In the genomic region with DNA sequence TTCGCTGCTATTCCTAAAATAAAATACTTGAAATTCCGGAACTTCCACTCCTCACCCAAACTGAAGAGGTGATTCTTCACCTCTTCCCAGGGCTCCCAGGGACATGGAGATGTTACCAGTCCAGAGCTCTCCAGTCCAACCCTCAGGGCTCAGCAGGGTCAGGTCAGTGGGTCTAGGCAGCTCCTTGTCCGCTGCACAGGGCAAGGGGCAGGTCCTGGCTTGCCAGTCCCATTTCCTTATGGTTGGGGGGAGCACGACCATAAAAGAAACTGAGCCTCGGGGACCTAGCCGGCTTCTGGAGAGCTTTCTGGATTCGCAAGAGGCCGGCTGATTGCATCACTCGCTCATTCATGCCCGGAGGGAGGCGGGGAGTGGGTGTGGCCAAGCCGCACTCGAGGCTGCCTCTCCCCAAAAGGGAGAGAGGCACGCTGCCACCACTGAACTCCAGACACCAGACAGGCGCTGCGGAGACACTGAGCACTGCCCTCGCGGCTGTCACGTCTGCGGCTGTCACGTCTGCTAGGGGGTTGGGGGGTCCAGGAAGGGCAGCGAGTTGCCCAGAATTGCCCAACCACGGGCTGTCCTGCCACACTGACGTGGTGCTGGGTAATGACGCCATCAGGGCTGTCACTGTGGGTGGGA, we compare ENCODE assay signal across 8 cellular contexts. TPM values are rescaled to one million over a fixed set of nuclear protein-coding genes. Genes with fewer than 3 reads are reported as not detected.
A peak's percentile ranks its signal among the peaks of the same experiment; 100 is the strongest.
DNase-seq lines count a peak whose midpoint lies in the region; ATAC-seq lines count a peak whose summit lies in the region.

No MANE protein-coding gene starts in this region.

- no peak overlapping the region for H4K5ac ChIP-seq in mesendoderm (ENCODE audit: low read length)

- H3K56ac ChIP-seq in mesendoderm (ENCODE audit: low read length): peak overlapping the region; percentile 94

- no peak overlapping the region for H3K23ac ChIP-seq in mesendoderm (ENCODE audit: low read length)

- H2BK120ac ChIP-seq in mesendoderm (ENCODE audit: low read depth, low read length): peak overlapping the region; percentile 90

- H3K79me2 ChIP-seq in mesendoderm (ENCODE audit: control insufficient read depth, insufficient read depth, low read length): peaks cover 86% of the 10 kb centered on the region

- peak overlapping the region; percentile 35 for H3K4me3 ChIP-seq in effector memory CD4-positive, alpha-beta T cell (ENCODE audit: insufficient read depth, low read depth, low read length, poor library complexity, severe bottlenecking)
- no peak overlapping the region for H3K4me3 ChIP-seq in mesendoderm (ENCODE audit: low read length)

- peak overlapping the region; percentile 87 for H3K27ac Mint-ChIP-seq in activated CD8-positive, alpha-beta memory T cell treated with anti-CD3 and anti-CD28 coated beads, Interleukin-2, amount 10 ng/mL, durations not matched to agents 7 days and 5 days

- peak overlapping the region; percentile 96 for H3K4ac ChIP-seq in mesendoderm (ENCODE audit: low read depth, low read length)

- no peaks in the 10 kb centered on the region for H3K27me3 Mint-ChIP-seq in activated CD8-positive, alpha-beta memory T cell treated with anti-CD3 and anti-CD28 coated beads, Interleukin-2, amount 10 ng/mL, durations not matched to agents 7 days and 5 days

- peaks cover 12% of the 10 kb centered on the region for H3K36me3 ChIP-seq in effector memory CD4-positive, alpha-beta T cell (ENCODE audit: control insufficient read depth, insufficient read depth, low read length)
- H3K36me3 ChIP-seq in mesendoderm (ENCODE audit: control insufficient read depth, insufficient read depth, low read length): peaks cover 13% of the 10 kb centered on the region

- H2BK15ac ChIP-seq in mesendoderm (replicated peaks; ENCODE audit: low read depth): no peak overlapping the region

- H3K9me3 Mint-ChIP-seq in activated CD8-positive, alpha-beta memory T cell treated with anti-CD3 and anti-CD28 coated beads, Interleukin-2, amount 10 ng/mL, durations not matched to agents 7 days and 5 days (ENCODE audit: low read depth): no peaks in the 10 kb centered on the region

- H3K4me2 ChIP-seq in mesendoderm (ENCODE audit: low read length): no peak overlapping the region

- H3K4me1 ChIP-seq in effector memory CD4-positive, alpha-beta T cell (ENCODE audit: control insufficient read depth, insufficient read depth, low read length, poor library complexity, severe bottlenecking): peaks cover 33% of the 10 kb centered on the region
- peaks cover 10% of the 10 kb centered on the region for H3K4me1 ChIP-seq in mesendoderm (ENCODE audit: control insufficient read depth, low read depth, low read length)

- no CpG with 5 or more reads among the region's 25 CpGs for WGBS in mesendoderm (ENCODE audit: extremely low coverage, insufficient coverage, low lambda C conversion rate)

- DNase-seq in GM04504 (ENCODE audit: low read depth) (peak; percentile 83), NOMO-1 treated with DMSO at 0.1 percent for 48 hours (lab: John Stamatoyannopoulos, UW; ENCODE audit: unreplicated experiment) (peak; percentile 81), mesendoderm (peak; percentile 96), NK-92 (lab: John Stamatoyannopoulos, UW; ENCODE audit: unreplicated experiment) (no peak)
- DNase-seq in activated CD8-positive, alpha-beta memory T cell treated with anti-CD3 and anti-CD28 coated beads, Interleukin-2, amount 10 ng/mL, durations not matched to agents 7 days and 5 days: peak; percentile 92
- DNase-seq in effector memory CD4-positive, alpha-beta T cell: peak; percentile 77 to 89 (median 89)
- peak; percentile 55 for DNase-seq in stimulated activated CD8-positive, alpha-beta memory T cell treated with anti-CD3 and anti-CD28 coated beads, Interleukin-15, amount 100 ng/mL, for 24 hours (ENCODE audit: low read depth)

- H4K8ac ChIP-seq in mesendoderm (ENCODE audit: low read depth, low read length): peak overlapping the region; percentile 41

- peaks cover 37% of the 10 kb centered on the region for H3K36me3 Mint-ChIP-seq in activated CD8-positive, alpha-beta memory T cell treated with anti-CD3 and anti-CD28 coated beads, Interleukin-2, amount 10 ng/mL, durations not matched to agents 7 days and 5 days

- H3K4me1 Mint-ChIP-seq in activated CD8-positive, alpha-beta memory T cell treated with anti-CD3 and anti-CD28 coated beads, Interleukin-2, amount 10 ng/mL, durations not matched to agents 7 days and 5 days: peaks cover 62% of the 10 kb centered on the region

- H3K9me3 ChIP-seq in effector memory CD4-positive, alpha-beta T cell (ENCODE audit: control insufficient read depth, low read length): no peaks in the 10 kb centered on the region

- H3K4me3 Mint-ChIP-seq in activated CD8-positive, alpha-beta memory T cell treated with anti-CD3 and anti-CD28 coated beads, Interleukin-2, amount 10 ng/mL, durations not matched to agents 7 days and 5 days: peak overlapping the region; percentile 30

- H3K27me3 ChIP-seq in effector memory CD4-positive, alpha-beta T cell (replicated peaks; ENCODE audit: control insufficient read depth, insufficient read depth, low read length, poor library complexity, severe bottlenecking): no peaks in the 10 kb centered on the region
- H3K27me3 ChIP-seq in mesendoderm (ENCODE audit: insufficient read depth, low read length, poor library complexity): no peaks in the 10 kb centered on the region

- peak overlapping the region; percentile 97 for H2BK5ac ChIP-seq in mesendoderm (ENCODE audit: low read length)

- peak overlapping the region; percentile 80 for H3K9ac ChIP-seq in mesendoderm (ENCODE audit: low read length)

- peak; percentile 46 for ATAC-seq in HG03103 (IDR thresholded peaks at IDR 0.05; ENCODE audit: low read depth, unreplicated experiment)
- ATAC-seq in activated CD8-positive, alpha-beta memory T cell treated with anti-CD3 and anti-CD28 coated beads, Interleukin-2, amount 10 ng/mL, durations not matched to agents 7 days and 5 days: peak; percentile 51

- peaks cover 13% of the 10 kb centered on the region for H3K79me1 ChIP-seq in mesendoderm (ENCODE audit: low read length)

- no peak overlapping the region for H2AK5ac ChIP-seq in mesendoderm (ENCODE audit: low read length)

- H3K27ac ChIP-seq in effector memory CD4-positive, alpha-beta T cell (ENCODE audit: insufficient read depth, low read length, poor library complexity, severe bottlenecking): peak overlapping the region; percentile 3
- peak overlapping the region; percentile 71 for H3K27ac ChIP-seq in mesendoderm (ENCODE audit: low read depth, low read length)

- CTCF ChIA-PET in activated CD8-positive, alpha-beta memory T cell treated with anti-CD3 and anti-CD28 coated beads, Interleukin-2, amount 10 ng/mL, durations not matched to agents 7 days and 5 days (lab: Charles Lee): interaction anchor here (1.0 to 8.8 kb wide), 5 partner anchors 15 to 73 kb away, joined by 3 to 221 read pairs (median 8); partner anchors contain the start of gene SLC7A5

- peak overlapping the region; percentile 91 for H3K18ac ChIP-seq in mesendoderm (ENCODE audit: low read length)

RNA-seq across cellular contexts. Expression of gene SLC7A5, which starts 15.8 kb away (rescaled TPM):
- total RNA-seq in activated CD8-positive, alpha-beta memory T cell treated with anti-CD3 and anti-CD28 coated beads, Interleukin-2, amount 10 ng/mL, durations not matched to agents 7 days and 5 days: 100 to 1,000 TPM; 114 to 220 TPM
- polyA plus RNA-seq in mesendoderm (2013, experiment 1 of 2): 742 TPM
- 732 TPM for polyA plus RNA-seq in mesendoderm (2013, experiment 2 of 2)
